Comparison of ENCODE assay signal across 23 cellular contexts in the genomic region with DNA sequence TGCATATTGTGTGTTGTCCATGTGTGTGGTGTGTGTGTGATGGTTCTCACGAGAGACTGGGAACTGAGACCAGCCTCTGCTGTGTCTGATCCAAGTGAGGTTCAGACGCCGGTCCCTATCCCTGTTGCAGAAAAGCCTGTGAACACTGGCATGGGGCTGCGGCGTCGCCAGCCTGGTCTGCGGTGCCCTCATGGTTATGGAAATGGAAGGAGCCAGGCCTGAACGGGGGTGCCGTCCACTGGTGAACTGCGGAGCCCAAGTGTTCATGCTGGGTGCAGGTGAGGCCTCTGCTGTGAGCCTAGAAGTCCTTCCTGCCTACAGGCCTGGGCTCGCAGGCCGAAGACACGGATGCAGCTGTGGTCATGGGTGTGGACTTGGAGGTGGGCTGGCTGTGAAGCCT.
"Had no signal": no experiment of that assay in that cellular context is flagged by ENCODE, and none has a peak within 500 bp of the region (broad histone marks: within the 10 kb centered on the region; RNA-seq: fewer than 3 reads in every experiment).

No MANE protein-coding gene starts in this region.

- DNase-seq: activated CD4-positive, alpha-beta T cell treated with anti-CD3 and anti-CD28 coated beads for 1 hour; activated CD8-positive, alpha-beta T cell treated with anti-CD3 and anti-CD28 coated beads, Interleukin-2, amount 10 ng/mL, durations not matched to agents 7 days and 5 days; activated gamma-delta T cell; activated naive CD4-positive, alpha-beta T cell treated with anti-CD3 and anti-CD28 coated beads, Interleukin-2, amount 10 ng/mL, durations not matched to agents 7 days and 5 days; activated naive CD8-positive, alpha-beta T cell treated with anti-CD3 and anti-CD28 coated beads, Interleukin-2, amount 10 ng/mL, durations not matched to agents 7 days and 5 days; activated T-cell treated with anti-CD3 and anti-CD28 coated beads, Interleukin-2, amount 50 U/mL, for 24 hours; endodermal cell; foreskin melanocyte; heart right ventricle; naive thymus-derived CD8-positive, alpha-beta T cell; posterior cingulate gyrus; right cardiac atrium; spleen; stimulated activated naive CD4-positive, alpha-beta T cell; T-helper 2 cell; testis; transverse colon had no signal

- H3K4me3 Mint-ChIP-seq: activated CD8-positive, alpha-beta T cell treated with anti-CD3 and anti-CD28 coated beads, Interleukin-2, amount 10 ng/mL, durations not matched to agents 7 days and 5 days; activated naive CD4-positive, alpha-beta T cell treated with anti-CD3 and anti-CD28 coated beads, Interleukin-2, amount 10 ng/mL, durations not matched to agents 7 days and 5 days; activated naive CD8-positive, alpha-beta T cell treated with anti-CD3 and anti-CD28 coated beads, Interleukin-2, amount 10 ng/mL, durations not matched to agents 7 days and 5 days; activated T-cell treated with anti-CD3 and anti-CD28 coated beads, Interleukin-2, amount 50 U/mL, for 24 hours; brain; endodermal cell; memory B cell; neural progenitor cell; WTC11 had no signal

- H3K27ac ChIP-seq: ascending aorta, esophagus muscularis mucosa, heart right ventricle, neural progenitor cell, spleen, testis, transverse colon had no signal

- H3K4me1 ChIP-seq: ascending aorta, esophagus muscularis mucosa, heart right ventricle, neural progenitor cell, spleen, testis, transverse colon had no signal

- H3K27ac Mint-ChIP-seq: activated CD8-positive, alpha-beta T cell treated with anti-CD3 and anti-CD28 coated beads, Interleukin-2, amount 10 ng/mL, durations not matched to agents 7 days and 5 days; activated naive CD4-positive, alpha-beta T cell treated with anti-CD3 and anti-CD28 coated beads, Interleukin-2, amount 10 ng/mL, durations not matched to agents 7 days and 5 days; activated naive CD8-positive, alpha-beta T cell treated with anti-CD3 and anti-CD28 coated beads, Interleukin-2, amount 10 ng/mL, durations not matched to agents 7 days and 5 days; activated T-cell treated with anti-CD3 and anti-CD28 coated beads, Interleukin-2, amount 50 U/mL, for 24 hours; brain; memory B cell; neural progenitor cell; WTC11 had no signal

- H3K9ac ChIP-seq: neural progenitor cell had no signal

- H2AFZ ChIP-seq: neural progenitor cell had no signal

- H3K9me3 Mint-ChIP-seq: activated naive CD4-positive, alpha-beta T cell treated with anti-CD3 and anti-CD28 coated beads, Interleukin-2, amount 10 ng/mL, durations not matched to agents 7 days and 5 days; activated naive CD8-positive, alpha-beta T cell treated with anti-CD3 and anti-CD28 coated beads, Interleukin-2, amount 10 ng/mL, durations not matched to agents 7 days and 5 days; activated T-cell treated with anti-CD3 and anti-CD28 coated beads, Interleukin-2, amount 50 U/mL, for 24 hours; endodermal cell; memory B cell; neural progenitor cell; WTC11 had no signal

- H3K4me3 ChIP-seq: ascending aorta, esophagus muscularis mucosa, heart right ventricle, neural progenitor cell, spleen, testis, transverse colon had no signal

- H3K27me3 Mint-ChIP-seq: activated T-cell treated with anti-CD3 and anti-CD28 coated beads, Interleukin-2, amount 50 U/mL, for 24 hours had no signal

- ATAC-seq: naive thymus-derived CD8-positive, alpha-beta T cell; right cardiac atrium; WTC11 had no signal

- H3K4me1 Mint-ChIP-seq: activated naive CD8-positive, alpha-beta T cell treated with anti-CD3 and anti-CD28 coated beads, Interleukin-2, amount 10 ng/mL, durations not matched to agents 7 days and 5 days; brain; endodermal cell; memory B cell; neural progenitor cell; WTC11 had no signal

- H3K27me3 ChIP-seq: ascending aorta, esophagus muscularis mucosa, heart right ventricle, spleen, testis, transverse colon had no signal

- H3K9me3 ChIP-seq: esophagus muscularis mucosa, heart right ventricle, spleen, testis, transverse colon had no signal

- H3K36me3 Mint-ChIP-seq: activated naive CD8-positive, alpha-beta T cell treated with anti-CD3 and anti-CD28 coated beads, Interleukin-2, amount 10 ng/mL, durations not matched to agents 7 days and 5 days; brain; memory B cell; naive thymus-derived CD8-positive, alpha-beta T cell; neural progenitor cell; WTC11 had no signal

- H3K4me2 ChIP-seq: neural progenitor cell had no signal

- H3K36me3 ChIP-seq: ascending aorta, esophagus muscularis mucosa, neural progenitor cell, spleen, transverse colon had no signal
